1 cellular context compared by ENCODE assay signal in the genomic region with DNA sequence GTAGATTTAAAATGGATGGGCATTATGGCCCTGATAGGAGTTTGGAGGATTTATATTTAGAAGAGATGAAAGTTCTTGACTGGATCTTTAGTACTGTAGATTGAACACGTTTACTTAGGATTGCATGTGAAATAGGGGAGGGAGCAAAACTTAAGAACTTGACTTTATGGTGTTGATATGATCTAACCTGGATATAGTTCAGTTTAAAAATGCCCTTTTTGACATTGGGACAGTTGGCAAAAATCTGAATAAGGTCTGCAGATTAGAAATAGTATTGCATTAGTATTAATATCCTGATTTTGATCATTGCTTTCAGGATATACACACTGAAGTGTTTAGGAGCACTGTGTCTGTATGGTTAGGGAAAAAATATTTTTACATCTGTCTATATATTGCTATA.
TF ChIP-seq lines count a peak whose summit lies in the region.

No MANE protein-coding gene starts in this region.

TF ChIP-seq in WTC11, 78 proteins besides CTCF, POLR2A, EP300 and RAD21 (continued from another document):
- TF ChIP-seq, protein P1, sequence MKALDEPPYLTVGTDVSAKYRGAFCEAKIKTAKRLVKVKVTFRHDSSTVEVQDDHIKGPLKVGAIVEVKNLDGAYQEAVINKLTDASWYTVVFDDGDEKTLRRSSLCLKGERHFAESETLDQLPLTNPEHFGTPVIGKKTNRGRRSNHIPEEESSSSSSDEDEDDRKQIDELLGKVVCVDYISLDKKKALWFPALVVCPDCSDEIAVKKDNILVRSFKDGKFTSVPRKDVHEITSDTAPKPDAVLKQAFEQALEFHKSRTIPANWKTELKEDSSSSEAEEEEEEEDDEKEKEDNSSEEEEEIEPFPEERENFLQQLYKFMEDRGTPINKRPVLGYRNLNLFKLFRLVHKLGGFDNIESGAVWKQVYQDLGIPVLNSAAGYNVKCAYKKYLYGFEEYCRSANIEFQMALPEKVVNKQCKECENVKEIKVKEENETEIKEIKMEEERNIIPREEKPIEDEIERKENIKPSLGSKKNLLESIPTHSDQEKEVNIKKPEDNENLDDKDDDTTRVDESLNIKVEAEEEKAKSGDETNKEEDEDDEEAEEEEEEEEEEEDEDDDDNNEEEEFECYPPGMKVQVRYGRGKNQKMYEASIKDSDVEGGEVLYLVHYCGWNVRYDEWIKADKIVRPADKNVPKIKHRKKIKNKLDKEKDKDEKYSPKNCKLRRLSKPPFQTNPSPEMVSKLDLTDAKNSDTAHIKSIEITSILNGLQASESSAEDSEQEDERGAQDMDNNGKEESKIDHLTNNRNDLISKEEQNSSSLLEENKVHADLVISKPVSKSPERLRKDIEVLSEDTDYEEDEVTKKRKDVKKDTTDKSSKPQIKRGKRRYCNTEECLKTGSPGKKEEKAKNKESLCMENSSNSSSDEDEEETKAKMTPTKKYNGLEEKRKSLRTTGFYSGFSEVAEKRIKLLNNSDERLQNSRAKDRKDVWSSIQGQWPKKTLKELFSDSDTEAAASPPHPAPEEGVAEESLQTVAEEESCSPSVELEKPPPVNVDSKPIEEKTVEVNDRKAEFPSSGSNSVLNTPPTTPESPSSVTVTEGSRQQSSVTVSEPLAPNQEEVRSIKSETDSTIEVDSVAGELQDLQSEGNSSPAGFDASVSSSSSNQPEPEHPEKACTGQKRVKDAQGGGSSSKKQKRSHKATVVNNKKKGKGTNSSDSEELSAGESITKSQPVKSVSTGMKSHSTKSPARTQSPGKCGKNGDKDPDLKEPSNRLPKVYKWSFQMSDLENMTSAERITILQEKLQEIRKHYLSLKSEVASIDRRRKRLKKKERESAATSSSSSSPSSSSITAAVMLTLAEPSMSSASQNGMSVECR (CRISPR knock-in tag; IDR thresholded peaks at IDR 0.05; ENCODE audit: borderline replicate concordance) = no peak
- TF ChIP-seq, protein P2, sequence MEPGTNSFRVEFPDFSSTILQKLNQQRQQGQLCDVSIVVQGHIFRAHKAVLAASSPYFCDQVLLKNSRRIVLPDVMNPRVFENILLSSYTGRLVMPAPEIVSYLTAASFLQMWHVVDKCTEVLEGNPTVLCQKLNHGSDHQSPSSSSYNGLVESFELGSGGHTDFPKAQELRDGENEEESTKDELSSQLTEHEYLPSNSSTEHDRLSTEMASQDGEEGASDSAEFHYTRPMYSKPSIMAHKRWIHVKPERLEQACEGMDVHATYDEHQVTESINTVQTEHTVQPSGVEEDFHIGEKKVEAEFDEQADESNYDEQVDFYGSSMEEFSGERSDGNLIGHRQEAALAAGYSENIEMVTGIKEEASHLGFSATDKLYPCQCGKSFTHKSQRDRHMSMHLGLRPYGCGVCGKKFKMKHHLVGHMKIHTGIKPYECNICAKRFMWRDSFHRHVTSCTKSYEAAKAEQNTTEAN (CRISPR knock-in tag; IDR thresholded peaks at IDR 0.05) = no peak
- TF ChIP-seq HMGA2 (CRISPR knock-in tag; IDR thresholded peaks at IDR 0.05) (no peak), GRHL2 (CRISPR knock-in tag; IDR thresholded peaks at IDR 0.05; ENCODE audit: insufficient replicate concordance, severe bottlenecking) (no peak), FOXJ3 (CRISPR knock-in tag; IDR thresholded peaks at IDR 0.05; ENCODE audit: borderline replicate concordance) (no peak), IRF2 (CRISPR knock-in tag; IDR thresholded peaks at IDR 0.05; ENCODE audit: borderline replicate concordance, low read depth) (no peak)
- TF ChIP-seq, protein P3, sequence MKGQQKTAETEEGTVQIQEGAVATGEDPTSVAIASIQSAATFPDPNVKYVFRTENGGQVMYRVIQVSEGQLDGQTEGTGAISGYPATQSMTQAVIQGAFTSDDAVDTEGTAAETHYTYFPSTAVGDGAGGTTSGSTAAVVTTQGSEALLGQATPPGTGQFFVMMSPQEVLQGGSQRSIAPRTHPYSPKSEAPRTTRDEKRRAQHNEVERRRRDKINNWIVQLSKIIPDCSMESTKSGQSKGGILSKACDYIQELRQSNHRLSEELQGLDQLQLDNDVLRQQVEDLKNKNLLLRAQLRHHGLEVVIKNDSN (CRISPR knock-in tag; IDR thresholded peaks at IDR 0.05) = no peak
